17 cellular contexts compared by ENCODE assay signal in genomic region chr5:138726848-138727247, GRCh38. TPM values are rescaled to one million over a fixed set of nuclear protein-coding genes. Genes with fewer than 3 reads are reported as not detected.
DNase-seq lines count a peak whose midpoint lies in the region; ATAC-seq and TF ChIP-seq lines count a peak whose summit lies in the region.
"Had no signal": no experiment of that assay in that cellular context is flagged by ENCODE, and none has a peak within 500 bp of the region (broad histone marks: within the 10 kb centered on the region; RNA-seq: fewer than 3 reads in every experiment).

No MANE protein-coding gene starts in this region.

- H3K27ac ChIP-seq in SU-DHL-6 (ENCODE audit: low read depth, low read length): no peak overlapping the region
- H3K27ac ChIP-seq in caudate nucleus (ENCODE audit: low read depth, low read length): peak overlapping the region; percentile 19
- H3K27ac ChIP-seq: brain microvascular endothelial cell had no signal

- DNase-seq in activated naive CD8-positive, alpha-beta T cell treated with anti-CD3 and anti-CD28 coated beads, Interleukin-2, amount 10 ng/mL, durations not matched to agents 7 days and 5 days: peak; percentile 38
- no peak for DNase-seq in activated naive CD8-positive, alpha-beta T cell treated with anti-CD3 and anti-CD28 coated beads for 36 hours
- peak in 23 of 61 donors; percentile 3 to 73 (median 21) for DNase-seq in caudate nucleus (lab: John Stamatoyannopoulos, UW)
- DNase-seq in stimulated activated naive CD8-positive, alpha-beta T cell treated with anti-CD3 and anti-CD28 coated beads, Interleukin-15, Interleukin-2, amounts not matched to agents 100 U/mL and 50 U/mL, for 24 hours: peak; percentile 20
- no peak for DNase-seq in NCI-H2171 treated with DMSO at 0.1 percent for 48 hours (lab: John Stamatoyannopoulos, UW)
- DNase-seq in NCI-H774 (lab: John Stamatoyannopoulos, UW): no peak
- DNase-seq: brain microvascular endothelial cell, cortex of kidney, foreskin melanocyte, H7, NCI-H446, substantia nigra had no signal

- H3K9ac ChIP-seq in SU-DHL-6 (ENCODE audit: low read length): no peak overlapping the region

- H3K27ac Mint-ChIP-seq in activated naive CD8-positive, alpha-beta T cell treated with anti-CD3 and anti-CD28 coated beads, Interleukin-2, amount 10 ng/mL, durations not matched to agents 7 days and 5 days: no peak overlapping the region
- no peak overlapping the region for H3K27ac Mint-ChIP-seq in activated naive CD8-positive, alpha-beta T cell treated with anti-CD3 and anti-CD28 coated beads for 36 hours
- H3K27ac Mint-ChIP-seq: natural killer cell treated with Interleukin-12 subunit alpha and Interleukin-12 subunit beta and Interleukin-15 and Interleukin-18, amount 100 ng/mL, for 72 hours had no signal

- H3K27me3 Mint-ChIP-seq in activated naive CD8-positive, alpha-beta T cell treated with anti-CD3 and anti-CD28 coated beads, Interleukin-2, amount 10 ng/mL, durations not matched to agents 7 days and 5 days: peaks cover 54% of the 10 kb centered on the region
- H3K27me3 Mint-ChIP-seq in activated naive CD8-positive, alpha-beta T cell treated with anti-CD3 and anti-CD28 coated beads for 36 hours: peaks cover 76% of the 10 kb centered on the region

- peaks cover 16% of the 10 kb centered on the region for H3K4me1 Mint-ChIP-seq in activated naive CD8-positive, alpha-beta T cell treated with anti-CD3 and anti-CD28 coated beads, Interleukin-2, amount 10 ng/mL, durations not matched to agents 7 days and 5 days
- H3K4me1 Mint-ChIP-seq in activated naive CD8-positive, alpha-beta T cell treated with anti-CD3 and anti-CD28 coated beads for 36 hours: peaks cover 22% of the 10 kb centered on the region

- no peaks in the 10 kb centered on the region for H3K27me3 ChIP-seq in SU-DHL-6 (ENCODE audit: low read length)
- H3K27me3 ChIP-seq: brain microvascular endothelial cell, vagina had no signal

- H2AFZ ChIP-seq in SU-DHL-6 (ENCODE audit: low read depth, low read length, severe bottlenecking): no peak overlapping the region

- no peaks in the 10 kb centered on the region for H3K36me3 ChIP-seq in SU-DHL-6 (ENCODE audit: low read length)
- H3K36me3 ChIP-seq: brain microvascular endothelial cell, vagina had no signal

- peak overlapping the region; percentile 40 for H3K4me3 Mint-ChIP-seq in activated naive CD8-positive, alpha-beta T cell treated with anti-CD3 and anti-CD28 coated beads, Interleukin-2, amount 10 ng/mL, durations not matched to agents 7 days and 5 days
- H3K4me3 Mint-ChIP-seq in activated naive CD8-positive, alpha-beta T cell treated with anti-CD3 and anti-CD28 coated beads for 36 hours: no peak overlapping the region
- H3K4me3 Mint-ChIP-seq: natural killer cell treated with Interleukin-12 subunit alpha and Interleukin-12 subunit beta and Interleukin-15 and Interleukin-18, amount 100 ng/mL, for 72 hours had no signal

- peak; percentile 52 for ATAC-seq in activated naive CD8-positive, alpha-beta T cell treated with anti-CD3 and anti-CD28 coated beads, Interleukin-2, amount 10 ng/mL, durations not matched to agents 7 days and 5 days (ENCODE audit: low read depth)
- ATAC-seq in stimulated activated naive CD8-positive, alpha-beta T cell treated with anti-CD3 and anti-CD28 coated beads, Interleukin-15, Interleukin-2, amounts not matched to agents 100 U/mL and 50 U/mL, for 24 hours: peak; percentile 48
- ATAC-seq in HG03460 (IDR thresholded peaks at IDR 0.05; ENCODE audit: unreplicated experiment): no peak
- ATAC-seq: HepG2; natural killer cell treated with Interleukin-12 subunit alpha and Interleukin-12 subunit beta and Interleukin-15 and Interleukin-18, amount 100 ng/mL, for 72 hours had no signal

- H3K79me2 ChIP-seq in SU-DHL-6 (ENCODE audit: insufficient read depth, low read length): no peaks in the 10 kb centered on the region

- no peaks in the 10 kb centered on the region for H3K36me3 Mint-ChIP-seq in activated naive CD8-positive, alpha-beta T cell treated with anti-CD3 and anti-CD28 coated beads, Interleukin-2, amount 10 ng/mL, durations not matched to agents 7 days and 5 days
- H3K36me3 Mint-ChIP-seq in activated naive CD8-positive, alpha-beta T cell treated with anti-CD3 and anti-CD28 coated beads for 36 hours: no peaks in the 10 kb centered on the region
- H3K36me3 Mint-ChIP-seq: natural killer cell treated with Interleukin-12 subunit alpha and Interleukin-12 subunit beta and Interleukin-15 and Interleukin-18, amount 100 ng/mL, for 72 hours had no signal

- no peak for TF ChIP-seq CTCF in SU-DHL-6 (IDR thresholded peaks at IDR 0.05; ENCODE audit: insufficient read depth, low read length, poor library complexity, severe bottlenecking)

- POLR2A ChIA-PET in activated naive CD8-positive, alpha-beta T cell treated with anti-CD3 and anti-CD28 coated beads, Interleukin-2, amount 10 ng/mL, durations not matched to agents 7 days and 5 days (lab: Charles Lee): interaction anchor here (0.9 kb wide), 1 partner anchor 615 kb away, joined by 3 read pairs; the partner anchor contains the start of gene PAIP2

- no peaks in the 10 kb centered on the region for H3K9me2 ChIP-seq in SU-DHL-6 (replicated peaks; ENCODE audit: insufficient read depth, low read length)

- H3K4me3 ChIP-seq in SU-DHL-6 (ENCODE audit: insufficient read depth, low read length, poor library complexity, severe bottlenecking): no peak overlapping the region
- H3K4me3 ChIP-seq: vagina had no signal

- H3K4me2 ChIP-seq in SU-DHL-6 (ENCODE audit: low read depth, low read length, poor library complexity, severe bottlenecking): peak overlapping the region; percentile 1

- H3K9me3 ChIP-seq in SU-DHL-6 (ENCODE audit: insufficient read depth, low read length): no peaks in the 10 kb centered on the region
- H3K9me3 ChIP-seq: vagina had no signal

- no peaks in the 10 kb centered on the region for H3F3A ChIP-seq in SU-DHL-6 (ENCODE audit: insufficient read depth)

- H3K9me3 Mint-ChIP-seq in activated naive CD8-positive, alpha-beta T cell treated with anti-CD3 and anti-CD28 coated beads, Interleukin-2, amount 10 ng/mL, durations not matched to agents 7 days and 5 days: no peaks in the 10 kb centered on the region
- no peaks in the 10 kb centered on the region for H3K9me3 Mint-ChIP-seq in activated naive CD8-positive, alpha-beta T cell treated with anti-CD3 and anti-CD28 coated beads for 36 hours
- H3K9me3 Mint-ChIP-seq: natural killer cell treated with Interleukin-12 subunit alpha and Interleukin-12 subunit beta and Interleukin-15 and Interleukin-18, amount 100 ng/mL, for 72 hours had no signal

- no peaks in the 10 kb centered on the region for H4K20me1 ChIP-seq in SU-DHL-6 (ENCODE audit: low read depth, low read length)

RNA-seq across cellular contexts. Expression of gene CTNNA1, which starts 26.4 kb away (rescaled TPM):
- total RNA-seq in activated naive CD8-positive, alpha-beta T cell treated with anti-CD3 and anti-CD28 coated beads, Interleukin-2, amount 10 ng/mL, durations not matched to agents 7 days and 5 days: 10 to 100 TPM; 23.1 to 24.2 TPM
- total RNA-seq in activated naive CD8-positive, alpha-beta T cell treated with anti-CD3 and anti-CD28 coated beads for 36 hours: 10 to 100 TPM; 58.1 to 69.7 TPM

Comparison
In these comparisons a context has a peak if more than half of its experiments do, and no peak if none do; other contexts are left out.
1. DNase-seq: peak in activated naive CD8-positive, alpha-beta T cell treated with anti-CD3 and anti-CD28 coated beads, Interleukin-2, amount 10 ng/mL, durations not matched to agents 7 days and 5 days (single experiment) and stimulated activated naive CD8-positive, alpha-beta T cell treated with anti-CD3 and anti-CD28 coated beads, Interleukin-15, Interleukin-2, amounts not matched to agents 100 U/mL and 50 U/mL, for 24 hours (single experiment); none in activated naive CD8-positive, alpha-beta T cell treated with anti-CD3 and anti-CD28 coated beads for 36 hours (single experiment), NCI-H2171 treated with DMSO at 0.1 percent for 48 hours (single experiment) and NCI-H774 (single experiment).